21 cellular contexts compared by ENCODE assay signal in the genomic region with DNA sequence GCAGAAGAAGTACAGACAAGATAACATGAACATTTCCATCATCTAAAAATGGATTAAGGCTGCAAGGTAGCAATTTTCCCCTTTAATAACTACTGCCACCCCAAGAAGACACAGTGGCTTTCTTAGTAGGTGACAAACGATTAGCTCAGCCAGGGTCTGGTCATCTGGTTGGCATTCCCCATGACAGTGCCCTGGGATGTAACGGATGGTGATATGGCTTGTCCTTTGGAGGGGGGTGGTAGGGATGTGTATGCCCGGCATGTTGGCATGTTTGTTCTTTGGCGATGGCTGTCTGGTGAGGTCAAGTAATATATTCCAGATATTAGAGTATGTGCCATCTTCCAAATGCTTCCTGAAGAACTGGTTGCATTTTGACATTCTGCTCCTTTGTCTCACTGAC.
"Had no signal": no experiment of that assay in that cellular context is flagged by ENCODE, and none has a peak within 500 bp of the region (broad histone marks: within the 10 kb centered on the region; RNA-seq: fewer than 3 reads in every experiment).

No MANE protein-coding gene starts in this region.

- DNase-seq: activated CD4-positive, alpha-beta T cell treated with anti-CD3 and anti-CD28 coated beads for 4 hours; activated CD8-positive, alpha-beta memory T cell treated with anti-CD3 and anti-CD28 coated beads, Interleukin-2, amount 50 U/mL, for 48 hours; activated CD8-positive, alpha-beta T cell treated with anti-CD3 and anti-CD28 coated beads, Interleukin-2, amount 10 ng/mL, durations not matched to agents 7 days and 5 days; activated naive CD4-positive, alpha-beta T cell treated with anti-CD3 and anti-CD28 coated beads, Interleukin-2, amount 50 U/mL, for 16 hours; activated naive CD8-positive, alpha-beta T cell treated with anti-CD3 and anti-CD28 coated beads, Interleukin-2, amount 10 ng/mL, durations not matched to agents 7 days and 5 days; activated T-cell treated with anti-CD3 and anti-CD28 coated beads, Interleukin-2, amount 50 U/mL, for 1 hour; adrenal gland; aorta; Karpas-422; MM.1S; NCI-H1105; NCI-H1436; NCI-H1694 treated with DMSO at 0.1 percent for 48 hours; NCI-H2029 treated with DMSO at 0.1 percent for 48 hours; NCI-H345; NCI-H510A; NCI-H526 treated with DMSO at 0.1 percent for 48 hours; SJCRH30 had no signal

- H3K9me3 Mint-ChIP-seq: activated naive CD8-positive, alpha-beta T cell treated with anti-CD3 and anti-CD28 coated beads, Interleukin-2, amount 10 ng/mL, durations not matched to agents 7 days and 5 days; T-helper 1 cell treated with Interleukin-12 subunit alpha and Interleukin-12 subunit beta and Interleukin-4 antibody, amounts not matched to agents 30 μg/mL and 1 μg/mL, for 36 hours had no signal

- H3K4me3 ChIP-seq: adrenal gland, SJCRH30 had no signal

- H3K9me3 ChIP-seq: adrenal gland, SJCRH30 had no signal

- H3K27me3 ChIP-seq: adrenal gland, SJCRH30 had no signal

- H3K36me3 Mint-ChIP-seq: activated naive CD8-positive, alpha-beta T cell treated with anti-CD3 and anti-CD28 coated beads, Interleukin-2, amount 10 ng/mL, durations not matched to agents 7 days and 5 days had no signal

- FAIRE-seq: bronchial epithelial cell had no signal

- H3K27ac ChIP-seq: adrenal gland, SJCRH30 had no signal

- H3K4me3 Mint-ChIP-seq: activated CD8-positive, alpha-beta T cell treated with anti-CD3 and anti-CD28 coated beads, Interleukin-2, amount 10 ng/mL, durations not matched to agents 7 days and 5 days; activated naive CD8-positive, alpha-beta T cell treated with anti-CD3 and anti-CD28 coated beads, Interleukin-2, amount 10 ng/mL, durations not matched to agents 7 days and 5 days; T-helper 1 cell treated with Interleukin-12 subunit alpha and Interleukin-12 subunit beta and Interleukin-4 antibody, amounts not matched to agents 30 μg/mL and 1 μg/mL, for 36 hours had no signal

- H3K27ac Mint-ChIP-seq: activated CD8-positive, alpha-beta T cell treated with anti-CD3 and anti-CD28 coated beads, Interleukin-2, amount 10 ng/mL, durations not matched to agents 7 days and 5 days; activated naive CD8-positive, alpha-beta T cell treated with anti-CD3 and anti-CD28 coated beads, Interleukin-2, amount 10 ng/mL, durations not matched to agents 7 days and 5 days; T-helper 1 cell treated with Interleukin-12 subunit alpha and Interleukin-12 subunit beta and Interleukin-4 antibody, amounts not matched to agents 30 μg/mL and 1 μg/mL, for 36 hours had no signal

- H3K4me1 Mint-ChIP-seq: activated naive CD8-positive, alpha-beta T cell treated with anti-CD3 and anti-CD28 coated beads, Interleukin-2, amount 10 ng/mL, durations not matched to agents 7 days and 5 days had no signal

- H3K36me3 ChIP-seq: adrenal gland had no signal

- ATAC-seq: activated CD4-positive, CD25-positive, alpha-beta regulatory T cell treated with anti-CD3 and anti-CD28 coated beads, Interleukin-2, amount 50 U/mL, for 24 hours; activated CD8-positive, alpha-beta T cell treated with anti-CD3 and anti-CD28 coated beads, Interleukin-2, amount 10 ng/mL, durations not matched to agents 7 days and 5 days had no signal

- H3K4me1 ChIP-seq: adrenal gland, SJCRH30 had no signal
